ENCODE assay signal across 19 cellular contexts in genomic region chr9:109312783-109313182, GRCh38. TPM values are rescaled to one million over a fixed set of nuclear protein-coding genes. Genes with fewer than 3 reads are reported as not detected.
"Had no signal": no experiment of that assay in that cellular context is flagged by ENCODE, and none has a peak within 500 bp of the region (broad histone marks: within the 10 kb centered on the region; RNA-seq: fewer than 3 reads in every experiment).

No MANE protein-coding gene starts in this region.

- H3K4me3 ChIP-seq: lower lobe of right lung, pancreas, stomach, thoracic aorta had no signal

- H3K4me3 Mint-ChIP-seq: activated naive CD8-positive, alpha-beta T cell treated with anti-CD3 and anti-CD28 coated beads, Interleukin-2, amount 10 ng/mL, durations not matched to agents 7 days and 5 days; activated T-helper 1 cell treated with anti-CD3 and anti-CD28 coated beads, Interleukin-12 subunit alpha, Interleukin-12 subunit beta, Interleukin-2, Interleukin-4 antibody, amounts not matched to agents 30 ng/mL and 10 ng/mL and 1 ng/mL, durations not matched to agents 14 hours and 24 hours and 36 hours; dendritic cell treated with granulocyte-macrophage colony-stimulating factor and Interleukin-4, amounts not matched to agents 40 ng/mL and 50 ng/mL, for 4 days; effector memory CD8-positive, alpha-beta T cell; immature natural killer cell; mesothelial cell of epicardium; T-helper 17 cell had no signal

- H3K27ac Mint-ChIP-seq: activated naive CD8-positive, alpha-beta T cell treated with anti-CD3 and anti-CD28 coated beads, Interleukin-2, amount 10 ng/mL, durations not matched to agents 7 days and 5 days; activated T-helper 1 cell treated with anti-CD3 and anti-CD28 coated beads, Interleukin-12 subunit alpha, Interleukin-12 subunit beta, Interleukin-2, Interleukin-4 antibody, amounts not matched to agents 30 ng/mL and 10 ng/mL and 1 ng/mL, durations not matched to agents 14 hours and 24 hours and 36 hours; dendritic cell treated with granulocyte-macrophage colony-stimulating factor and Interleukin-4, amounts not matched to agents 40 ng/mL and 50 ng/mL, for 4 days; effector memory CD8-positive, alpha-beta T cell; immature natural killer cell; mesothelial cell of epicardium; T-helper 17 cell had no signal

- H3K27me3 ChIP-seq: foreskin keratinocyte, pancreas had no signal

- DNase-seq: activated CD4-positive, alpha-beta T cell treated with anti-CD3 and anti-CD28 coated beads, Interleukin-2, amount 50 U/mL, for 1 hour; activated CD8-positive, alpha-beta memory T cell treated with anti-CD3 and anti-CD28 coated beads for 24 hours; activated naive CD4-positive, alpha-beta T cell; activated naive CD8-positive, alpha-beta T cell treated with anti-CD3 and anti-CD28 coated beads, Interleukin-2, amount 10 ng/mL, durations not matched to agents 7 days and 5 days; cerebellar nuclear complex; effector memory CD8-positive, alpha-beta T cell; foreskin keratinocyte; head of caudate nucleus; immature natural killer cell; lower lobe of right lung; pancreas; stimulated activated CD4-positive, alpha-beta T cell treated with anti-CD3 and anti-CD28 coated beads, Interleukin-12 subunit alpha, Interleukin-12 subunit beta, amount 100 ng/mL, for 4 hours; stimulated activated CD4-positive, alpha-beta T cell treated with anti-CD3 and anti-CD28 coated beads, Interleukin-2, amount 100 ng/mL, for 24 hours; stomach; T-helper 17 cell had no signal

- H3K9me3 Mint-ChIP-seq: activated naive CD8-positive, alpha-beta T cell treated with anti-CD3 and anti-CD28 coated beads, Interleukin-2, amount 10 ng/mL, durations not matched to agents 7 days and 5 days; activated T-helper 1 cell treated with anti-CD3 and anti-CD28 coated beads, Interleukin-12 subunit alpha, Interleukin-12 subunit beta, Interleukin-2, Interleukin-4 antibody, amounts not matched to agents 30 ng/mL and 10 ng/mL and 1 ng/mL, durations not matched to agents 14 hours and 24 hours and 36 hours; dendritic cell treated with granulocyte-macrophage colony-stimulating factor and Interleukin-4, amounts not matched to agents 40 ng/mL and 50 ng/mL, for 4 days; immature natural killer cell had no signal

- H3K36me3 ChIP-seq: lower lobe of right lung, stomach, thoracic aorta had no signal

- H3K9me3 ChIP-seq: lower lobe of right lung, pancreas, stomach, thoracic aorta had no signal

- H3K4me1 Mint-ChIP-seq: immature natural killer cell had no signal

- H3K27ac ChIP-seq: foreskin keratinocyte, lower lobe of right lung, thoracic aorta had no signal

- ATAC-seq: effector memory CD8-positive, alpha-beta T cell; foreskin keratinocyte; lower lobe of right lung; pancreas; T-helper 17 cell had no signal

- H3K36me3 Mint-ChIP-seq: activated naive CD8-positive, alpha-beta T cell treated with anti-CD3 and anti-CD28 coated beads, Interleukin-2, amount 10 ng/mL, durations not matched to agents 7 days and 5 days had no signal

RNA-seq across cellular contexts. Expression of gene EPB41L4B, which starts 8.1 kb away (rescaled TPM):
- total RNA-seq: activated naive CD8-positive, alpha-beta T cell treated with anti-CD3 and anti-CD28 coated beads, Interleukin-2, amount 10 ng/mL, durations not matched to agents 7 days and 5 days; T-helper 17 cell had no signal
- polyA plus RNA-seq: immature natural killer cell had no signal
